In the genomic region with DNA sequence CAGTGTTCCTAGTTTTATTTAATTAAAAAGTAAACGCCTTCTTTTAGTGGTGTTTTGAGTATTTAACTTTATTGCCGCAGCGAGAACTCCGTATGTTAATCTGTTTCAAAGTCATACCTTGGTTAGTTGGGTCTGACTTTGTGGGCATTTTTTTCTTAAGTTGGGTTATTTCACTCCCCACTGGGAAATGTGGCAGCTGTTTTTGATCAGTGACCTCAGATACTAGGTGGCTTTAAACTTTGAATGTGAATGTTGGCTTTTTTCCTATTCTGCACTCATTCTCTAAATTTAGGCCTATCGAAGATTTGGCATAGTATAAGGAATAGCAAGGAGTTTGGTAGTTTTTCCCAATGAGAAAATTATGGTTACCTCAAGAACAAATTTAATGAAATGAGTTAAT, we compare ENCODE assay signal across 27 cellular contexts.
"Had no signal": no experiment of that assay in that cellular context is flagged by ENCODE, and none has a peak within 500 bp of the region (broad histone marks: within the 10 kb centered on the region; RNA-seq: fewer than 3 reads in every experiment).

No MANE protein-coding gene starts in this region.

- DNase-seq: cerebellar nuclear complex; cortex of kidney; effector memory CD8-positive, alpha-beta T cell; erythroblast; gastrocnemius medialis; head of caudate nucleus; left cardiac atrium; left lung; mesenchymal stem cell; mucosa of descending colon; naive thymus-derived CD4-positive, alpha-beta T cell; nucleus accumbens; posterior cingulate gyrus; psoas muscle; right cardiac atrium; sigmoid colon; spleen; stimulated activated CD4-positive, alpha-beta T cell treated with anti-CD3 and anti-CD28 coated beads, Interleukin-4, amount 100 ng/mL, for 4 hours; stimulated activated naive CD8-positive, alpha-beta T cell treated with anti-CD3 and anti-CD28 coated beads, Interleukin-15, Interleukin-2, amounts not matched to agents 100 U/mL and 50 U/mL, for 24 hours; substantia nigra; testis; tibial artery had no signal

- H3K27me3 ChIP-seq: gastrocnemius medialis, left lung, sigmoid colon, spleen, testis, tibial artery had no signal

- H3K4me1 Mint-ChIP-seq: mesothelial cell of epicardium; stimulated activated memory B cell treated with anti-CD40 and anti-IgM and Interleukin-4, amounts not matched to agents 10 μg/mL and 1 μg/mL and 100 μg/mL, for 72 hours had no signal

- H3K4me3 Mint-ChIP-seq: effector memory CD8-positive, alpha-beta T cell; mesothelial cell of epicardium; naive thymus-derived CD4-positive, alpha-beta T cell; nephron; stimulated activated memory B cell treated with anti-CD40 and anti-IgM and Interleukin-4, amounts not matched to agents 10 μg/mL and 1 μg/mL and 100 μg/mL, for 72 hours; type B pancreatic cell had no signal

- ATAC-seq: effector memory CD8-positive, alpha-beta T cell; gastrocnemius medialis; left cardiac atrium; left lung; mucosa of descending colon; naive thymus-derived CD4-positive, alpha-beta T cell; psoas muscle; right cardiac atrium; stimulated activated memory B cell treated with anti-CD40 and anti-IgM and Interleukin-4, amounts not matched to agents 10 μg/mL and 1 μg/mL and 100 μg/mL, for 72 hours; stimulated activated naive CD8-positive, alpha-beta T cell treated with anti-CD3 and anti-CD28 coated beads, Interleukin-15, Interleukin-2, amounts not matched to agents 100 U/mL and 50 U/mL, for 24 hours had no signal

- H3K27ac Mint-ChIP-seq: effector memory CD8-positive, alpha-beta T cell; mesothelial cell of epicardium; naive thymus-derived CD4-positive, alpha-beta T cell; nephron; stimulated activated memory B cell treated with anti-CD40 and anti-IgM and Interleukin-4, amounts not matched to agents 10 μg/mL and 1 μg/mL and 100 μg/mL, for 72 hours; type B pancreatic cell had no signal

- H3K27me3 Mint-ChIP-seq: effector memory CD8-positive, alpha-beta T cell; naive thymus-derived CD4-positive, alpha-beta T cell; stimulated activated memory B cell treated with anti-CD40 and anti-IgM and Interleukin-4, amounts not matched to agents 10 μg/mL and 1 μg/mL and 100 μg/mL, for 72 hours; type B pancreatic cell had no signal

- H3K4me1 ChIP-seq: gastrocnemius medialis, left lung, psoas muscle, sigmoid colon, spleen, testis, tibial artery had no signal

- H3K9me3 ChIP-seq: gastrocnemius medialis, psoas muscle, testis had no signal

- H3K4me3 ChIP-seq: gastrocnemius medialis, left lung, mucosa of descending colon, psoas muscle, sigmoid colon, skin epidermis, spleen, testis, tibial artery had no signal

- H3K27ac ChIP-seq: gastrocnemius medialis, left lung, psoas muscle, sigmoid colon, skin epidermis, spleen, testis, tibial artery had no signal
